In genomic region chr17:55898195-55898594, GRCh38 we compare ENCODE assay signal across 13 cellular contexts.
"Had no signal": no experiment of that assay in that cellular context is flagged by ENCODE, and none has a peak within 500 bp of the region (broad histone marks: within the 10 kb centered on the region; RNA-seq: fewer than 3 reads in every experiment).

No MANE protein-coding gene starts in this region.

- H3K36me3 ChIP-seq: left lung, tibial artery had no signal

- H3K4me3 ChIP-seq: body of pancreas, left lung, skin epidermis, tibial artery had no signal

- H3K9me3 ChIP-seq: body of pancreas, left lung, tibial artery had no signal

- DNase-seq: activated CD4-positive, alpha-beta T cell treated with anti-CD3 and anti-CD28 coated beads, Interleukin-2, amount 50 U/mL, for 48 hours; activated gamma-delta T cell; amygdala; dermis blood vessel endothelial cell; foreskin keratinocyte; hypothalamus; left lung; occipital lobe; stimulated activated naive CD8-positive, alpha-beta T cell treated with anti-CD3 and anti-CD28 coated beads, Interleukin-15, Interleukin-2, amounts not matched to agents 100 U/mL and 50 U/mL, for 24 hours; substantia nigra; tibial artery had no signal

- H3K27ac ChIP-seq: body of pancreas, foreskin keratinocyte, left lung, skin epidermis, tibial artery had no signal

- H3K27me3 ChIP-seq: body of pancreas, foreskin keratinocyte, left lung, tibial artery had no signal

- H3K4me1 ChIP-seq: body of pancreas, foreskin keratinocyte, left lung, tibial artery had no signal

- ATAC-seq: body of pancreas; foreskin keratinocyte; stimulated activated naive CD8-positive, alpha-beta T cell treated with anti-CD3 and anti-CD28 coated beads, Interleukin-15, Interleukin-2, amounts not matched to agents 100 U/mL and 50 U/mL, for 24 hours had no signal
